8 cellular contexts compared by ENCODE assay signal in genomic region chr4:2536193-2537010, GRCh38. TPM values are rescaled to one million over a fixed set of nuclear protein-coding genes. Genes with fewer than 3 reads are reported as not detected.
DNase-seq lines count a peak whose midpoint lies in the region; ATAC-seq, FAIRE-seq and TF ChIP-seq lines count a peak whose summit lies in the region.

A gene with protein sequence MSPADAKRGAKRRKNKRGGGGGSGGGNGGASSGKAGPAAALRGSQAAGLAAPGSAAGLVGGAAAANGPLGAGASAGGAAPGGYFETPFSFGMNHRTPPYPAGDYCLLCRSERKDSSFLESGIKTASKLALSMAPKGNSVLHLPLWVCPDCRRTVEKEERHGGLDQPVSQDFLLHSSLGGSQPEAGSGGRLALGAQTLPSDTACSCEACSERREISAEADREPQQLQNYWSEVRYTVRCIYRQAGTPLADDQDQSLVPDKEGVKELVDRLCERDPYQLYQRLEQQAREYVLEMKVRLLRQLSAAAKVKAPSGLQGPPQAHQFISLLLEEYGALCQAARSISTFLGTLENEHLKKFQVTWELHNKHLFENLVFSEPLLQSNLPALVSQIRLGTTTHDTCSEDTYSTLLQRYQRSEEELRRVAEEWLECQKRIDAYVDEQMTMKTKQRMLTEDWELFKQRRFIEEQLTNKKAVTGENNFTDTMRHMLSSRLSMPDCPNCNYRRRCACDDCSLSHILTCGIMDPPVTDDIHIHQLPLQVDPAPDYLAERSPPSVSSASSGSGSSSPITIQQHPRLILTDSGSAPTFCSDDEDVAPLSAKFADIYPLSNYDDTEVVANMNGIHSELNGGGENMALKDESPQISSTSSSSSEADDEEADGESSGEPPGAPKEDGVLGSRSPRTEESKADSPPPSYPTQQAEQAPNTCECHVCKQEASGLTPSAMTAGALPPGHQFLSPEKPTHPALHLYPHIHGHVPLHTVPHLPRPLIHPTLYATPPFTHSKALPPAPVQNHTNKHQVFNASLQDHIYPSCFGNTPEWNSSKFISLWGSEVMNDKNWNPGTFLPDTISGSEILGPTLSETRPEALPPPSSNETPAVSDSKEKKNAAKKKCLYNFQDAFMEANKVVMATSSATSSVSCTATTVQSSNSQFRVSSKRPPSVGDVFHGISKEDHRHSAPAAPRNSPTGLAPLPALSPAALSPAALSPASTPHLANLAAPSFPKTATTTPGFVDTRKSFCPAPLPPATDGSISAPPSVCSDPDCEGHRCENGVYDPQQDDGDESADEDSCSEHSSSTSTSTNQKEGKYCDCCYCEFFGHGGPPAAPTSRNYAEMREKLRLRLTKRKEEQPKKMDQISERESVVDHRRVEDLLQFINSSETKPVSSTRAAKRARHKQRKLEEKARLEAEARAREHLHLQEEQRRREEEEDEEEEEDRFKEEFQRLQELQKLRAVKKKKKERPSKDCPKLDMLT (N-terminal part only) (plus strand): TSS chr4:2536647. CDS start chr4:2536916, 269 bp downstream.

- peaks cover 8% of the 10 kb centered on the region for H3K4me1 ChIP-seq in ovary (ENCODE audit: insufficient read depth)
- H3K4me1 ChIP-seq in thymus (ENCODE audit: control insufficient read depth, insufficient read depth, low read length): peaks cover 9% of the 10 kb centered on the region

- TF ChIP-seq POLR2A in GM12891 (IDR thresholded peaks at IDR 0.05; ENCODE audit: low read depth, low read length) (peak; percentile 38; the same call in 1 of the 2 replicates), ovary (IDR thresholded peaks at IDR 0.05) (no peak)

- DNase-seq in GM12891 (ENCODE audit: insufficient read length, low spot score) (peak; percentile 89), NCI-H1417 treated with DMSO at 0.1 percent for 48 hours (lab: John Stamatoyannopoulos, UW) (peak; percentile 89), SW 1271 (lab: John Stamatoyannopoulos, UW) (peak; percentile 95 to 96), Right ventricle myocardium inferior (ENCODE audit: missing footprints) (peak; percentile 100), ovary (peak; percentile 98 to 99 (median 99))
- peak; percentile 97 for DNase-seq in activated naive CD8-positive, alpha-beta T cell treated with anti-CD3 and anti-CD28 coated beads, Interleukin-2, amount 50 U/mL, for 16 hours (ENCODE audit: low read depth, low spot score)

- peak within 1 kb of the TSS; percentile 79 to 90 for H3K27ac ChIP-seq in ovary
- H3K27ac ChIP-seq in thymus (ENCODE audit: low read depth): peak within 1 kb of the TSS; percentile 94

- H3K36me3 ChIP-seq in ovary: no peaks in the 10 kb centered on the region
- H3K36me3 ChIP-seq in thymus (ENCODE audit: control insufficient read depth, insufficient read depth): no peaks in the 10 kb centered on the region

- peak; percentile 99 for FAIRE-seq in GM12891 (lab: Jason Lieb, UNC)

- 0 to 1% (median 0%) methylated on average over 46 to 106 of the region's 106 CpGs for WGBS in ovary, 3 donors
- WGBS in thymus: under 1% methylated on average over 105 of the region's 106 CpGs

- TF ChIP-seq CTCF in ovary (IDR thresholded peaks at IDR 0.05): peak in 1 of 3 donors; percentile 13

- peak within 1 kb of the TSS; percentile 97 for H3K4me3 ChIP-seq in ovary
- peak within 1 kb of the TSS; percentile 89 for H3K4me3 ChIP-seq in thymus (ENCODE audit: low read length)

- ATAC-seq in HG02798 (IDR thresholded peaks at IDR 0.05; ENCODE audit: poor library complexity, unreplicated experiment) (peak; percentile 90), Right ventricle myocardium inferior (peak; percentile 99)

- H3K9me3 ChIP-seq in ovary (no peaks in the 10 kb centered on the region), thymus (ENCODE audit: control insufficient read depth) (no peaks in the 10 kb centered on the region)

- H3K27me3 ChIP-seq in ovary (no peaks in the 10 kb centered on the region), thymus (ENCODE audit: control insufficient read depth, insufficient read depth) (no peaks in the 10 kb centered on the region)

- TF ChIP-seq EP300 in ovary (IDR thresholded peaks at IDR 0.05): no peak

- intact Hi-C loops in Right ventricle myocardium inferior (cut with DNase I): loop anchor here (1.0 to 10.0 kb wide), 5 partner anchors 33 to 538 kb away; partner anchors contain the start of genes HTT and HTT-AS
- intact Hi-C loops in ovary (cut with DNase I): loop anchor here in 2 of 4 donors (5.0 to 10.0 kb wide), 5 partner anchors 72 to 398 kb away; partner anchors contain the start of genes MXD4 (in 1 of the 2) and RNF4 (in 1 of the 2)

TF ChIP-seq in GM12891, 5 proteins besides CTCF, POLR2A, EP300 and RAD21:
- TF ChIP-seq POU2F2 (IDR thresholded peaks at IDR 0.05; ENCODE audit: low read depth, low read length) (no peak), TAF1 (IDR thresholded peaks at IDR 0.05; ENCODE audit: low read depth, low read length) (no peak), POLR2AphosphoS5 (IDR thresholded peaks at IDR 0.05; ENCODE audit: low read depth, low read length) (no peak), PAX5 (IDR thresholded peaks at IDR 0.05; ENCODE audit: insufficient read depth, low read length, severe bottlenecking) (no peak), SPI1 (IDR thresholded peaks at IDR 0.05; ENCODE audit: low read depth, low read length) (no peak)

RNA-seq across cellular contexts. Expression of the gene that starts here (rescaled TPM):
- polyA plus RNA-seq in GM12891 (2012; ENCODE audit: low read depth, missing spikeins): 12.4 TPM
- 14.9 TPM for total RNA-seq in Right ventricle myocardium inferior
- total RNA-seq in ovary: 10 to 100 TPM; 18.5 to 39.1 (median 29.4) TPM
- polyA plus RNA-seq in ovary: 10 to 100 TPM; 16.0 to 18.9 TPM
- polyA plus RNA-seq in thymus: 13.8 TPM

Comparison
In these comparisons a context has a peak if more than half of its experiments do, and no peak if none do; other contexts are left out.
1. Peak in every context shown above with its lines: DNase-seq, ATAC-seq, H3K4me3 ChIP-seq and H3K27ac ChIP-seq.